Comparison of ENCODE assay signal across 27 cellular contexts in genomic region chr2:74759991-74760390, GRCh38.
"Had no signal": no experiment of that assay in that cellular context is flagged by ENCODE, and none has a peak within 500 bp of the region (broad histone marks: within the 10 kb centered on the region; RNA-seq: fewer than 3 reads in every experiment).

No MANE protein-coding gene starts in this region.

- H3K4me1 ChIP-seq: esophagus squamous epithelium, psoas muscle, suprapubic skin had no signal

- H3K36me3 ChIP-seq: esophagus squamous epithelium, spleen, suprapubic skin, tibial artery, upper lobe of right lung had no signal

- H2AFZ ChIP-seq: parathyroid adenoma had no signal

- H3K27me3 Mint-ChIP-seq: activated CD4-positive, alpha-beta memory T cell treated with anti-CD3 and anti-CD28 coated beads for 36 hours; T-helper 17 cell had no signal

- H3K27ac Mint-ChIP-seq: activated CD4-positive, alpha-beta memory T cell treated with anti-CD3 and anti-CD28 coated beads for 36 hours; activated CD4-positive, alpha-beta T cell treated with anti-CD3 and anti-CD28 coated beads, Interleukin-2, amount 10 ng/mL, durations not matched to agents 24 days and 14 days; activated T-helper 1 cell treated with anti-CD3 and anti-CD28 coated beads, Interleukin-12 subunit alpha, Interleukin-12 subunit beta, Interleukin-2, Interleukin-4 antibody, amounts not matched to agents 30 ng/mL and 10 ng/mL and 1 ng/mL, durations not matched to agents 14 hours and 24 hours and 36 hours; endodermal cell; naive thymus-derived CD8-positive, alpha-beta T cell; T-helper 17 cell had no signal

- H3K9ac ChIP-seq: parathyroid adenoma had no signal

- H3K79me2 ChIP-seq: parathyroid adenoma had no signal

- DNase-seq: activated CD4-positive, alpha-beta memory T cell treated with anti-CD3 and anti-CD28 coated beads for 36 hours; activated CD4-positive, alpha-beta T cell treated with anti-CD3 and anti-CD28 coated beads, Interleukin-2, amount 10 ng/mL, durations not matched to agents 24 days and 14 days; activated CD4-positive, CD25-positive, alpha-beta regulatory T cell treated with anti-CD3 and anti-CD28 coated beads, Interleukin-2, amount 50 U/mL, for 72 hours; activated CD8-positive, alpha-beta memory T cell treated with anti-CD3 and anti-CD28 coated beads, Interleukin-2, amount 50 U/mL, for 4 hours; activated gamma-delta T cell; activated naive CD4-positive, alpha-beta T cell treated with anti-CD3 and anti-CD28 coated beads, Interleukin-2, amount 50 U/mL, for 16 hours; activated T-cell treated with anti-CD3 and anti-CD28 coated beads, Interleukin-2, amount 50 U/mL, for 1 hour; amygdala; central memory CD4-positive, alpha-beta T cell; endodermal cell; esophagus squamous epithelium; head of caudate nucleus; hippocampal formation; kidney; naive thymus-derived CD8-positive, alpha-beta T cell; nucleus accumbens; psoas muscle; spleen; stimulated activated naive CD4-positive, alpha-beta T cell; T-helper 17 cell; T1000; tibial artery; upper lobe of right lung had no signal

- H3K4me3 ChIP-seq: esophagus squamous epithelium, psoas muscle, spleen, suprapubic skin, tibial artery, upper lobe of right lung had no signal

- H3K27me3 ChIP-seq: esophagus squamous epithelium, spleen, suprapubic skin, tibial artery, upper lobe of right lung had no signal

- H3K27ac ChIP-seq: esophagus squamous epithelium, parathyroid adenoma, psoas muscle, spleen, suprapubic skin, tibial artery, upper lobe of right lung had no signal

- H3K4me3 Mint-ChIP-seq: activated CD4-positive, alpha-beta memory T cell treated with anti-CD3 and anti-CD28 coated beads for 36 hours; activated CD4-positive, alpha-beta T cell treated with anti-CD3 and anti-CD28 coated beads, Interleukin-2, amount 10 ng/mL, durations not matched to agents 24 days and 14 days; activated T-helper 1 cell treated with anti-CD3 and anti-CD28 coated beads, Interleukin-12 subunit alpha, Interleukin-12 subunit beta, Interleukin-2, Interleukin-4 antibody, amounts not matched to agents 30 ng/mL and 10 ng/mL and 1 ng/mL, durations not matched to agents 14 hours and 24 hours and 36 hours; endodermal cell; naive thymus-derived CD8-positive, alpha-beta T cell; neural crest cell; T-helper 17 cell had no signal

- ATAC-seq: naive thymus-derived CD8-positive, alpha-beta T cell; psoas muscle; T-helper 17 cell; upper lobe of right lung had no signal
